Comparison of ENCODE assay signal across 10 cellular contexts in the genomic region with DNA sequence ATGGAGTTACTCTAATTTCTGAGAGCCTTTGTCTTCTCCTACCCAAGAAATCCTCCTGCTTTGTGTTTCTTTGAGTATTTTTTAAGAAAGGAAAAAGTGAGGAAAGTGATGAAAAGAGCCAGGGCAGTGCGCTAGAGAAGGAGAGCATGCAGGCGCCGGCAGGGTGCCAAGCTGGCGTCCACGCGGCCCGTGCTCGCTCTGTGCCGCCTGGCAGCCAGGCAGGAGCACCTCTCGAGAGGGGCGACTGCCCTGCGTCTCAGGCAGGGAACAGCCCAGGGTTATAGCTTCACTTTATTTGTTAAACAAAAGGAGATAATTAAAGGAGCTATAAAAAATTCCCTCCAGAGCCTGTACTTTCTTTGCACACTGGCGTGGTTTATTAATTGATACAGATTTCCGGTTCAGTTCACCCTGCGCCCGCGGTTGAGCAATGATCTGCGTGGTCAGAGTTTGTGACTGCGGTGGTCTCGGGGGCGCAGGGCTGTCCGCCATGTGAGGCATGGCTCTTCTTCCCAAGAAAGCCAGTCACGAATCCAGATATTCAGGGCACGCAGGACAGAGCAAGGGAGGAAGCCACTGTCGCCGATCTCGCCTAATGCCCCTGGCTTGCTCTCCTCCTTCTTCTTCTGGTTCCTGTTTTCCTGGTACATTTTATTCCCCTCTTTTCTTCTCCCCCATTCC.
A peak's percentile ranks its signal among the peaks of the same experiment; 100 is the strongest.
DNase-seq lines count a peak whose midpoint lies in the region; ATAC-seq and TF ChIP-seq lines count a peak whose summit lies in the region.
"Had no signal": no experiment of that assay in that cellular context is flagged by ENCODE, and none has a peak within 500 bp of the region (broad histone marks: within the 10 kb centered on the region; RNA-seq: fewer than 3 reads in every experiment).

No MANE protein-coding gene starts in this region.

- no peak for TF ChIP-seq CTCF in brain (conservative IDR thresholded peaks at IDR 0.05)
- no peak for TF ChIP-seq CTCF in omental fat pad (IDR thresholded peaks at IDR 0.05)

- H3K36me3 Mint-ChIP-seq in brain = no peaks in the 10 kb centered on the region

- peak; percentile 7 for DNase-seq in GM04504 (ENCODE audit: low read depth)
- peak; percentile 27 for DNase-seq in NCI-H2171 (lab: John Stamatoyannopoulos, UW)
- peak; percentile 79 for DNase-seq in retina
- DNase-seq in omental fat pad (ENCODE audit: low spot score) = no peak
- DNase-seq: activated T-cell treated with anti-CD3 and anti-CD28 coated beads, Interleukin-2, amount 50 U/mL, for 4 hours; T1000; testis had no signal

- peaks cover 55% of the 10 kb centered on the region for H3K4me1 Mint-ChIP-seq in brain

- H3K27me3 Mint-ChIP-seq in brain = peaks cover 4% of the 10 kb centered on the region

- peaks cover 0 to 4% (median 0%) of the 10 kb centered on the region in 5 experiments for H3K9me3 Mint-ChIP-seq in brain
- H3K9me3 Mint-ChIP-seq: activated T-cell treated with anti-CD3 and anti-CD28 coated beads, Interleukin-2, amount 50 U/mL, for 4 hours had no signal

- H3K27ac Mint-ChIP-seq in brain = peak overlapping the region; percentile 22 to 90 (median 80)

- H3K4me3 Mint-ChIP-seq in brain = peak overlapping the region in 2 of 5 experiments; percentile 11 to 57
- H3K4me3 Mint-ChIP-seq: activated T-cell treated with anti-CD3 and anti-CD28 coated beads, Interleukin-2, amount 50 U/mL, for 4 hours had no signal

- ATAC-seq in omental fat pad (ENCODE audit: low FRiP score) (no peak), GM19351 (IDR thresholded peaks at IDR 0.05; ENCODE audit: unreplicated experiment) (no peak), HG02852 (IDR thresholded peaks at IDR 0.05; ENCODE audit: unreplicated experiment) (no peak)
- ATAC-seq: activated T-cell treated with anti-CD3 and anti-CD28 coated beads, Interleukin-2, amount 50 U/mL, for 4 hours had no signal
